1 cellular context compared by ENCODE assay signal in genomic region chr1:247639381-247639981, GRCh38.
TF ChIP-seq lines count a peak whose summit lies in the region.

No MANE protein-coding gene starts in this region.

TF ChIP-seq in K562, 482 proteins besides CTCF, POLR2A, EP300 and RAD21 (continued from another document and continues in another):
- TF ChIP-seq PATZ1 (CRISPR knock-in tag; IDR thresholded peaks at IDR 0.05; ENCODE audit: borderline replicate concordance) (no peak), ILK (tag; IDR thresholded peaks at IDR 0.05; ENCODE audit: borderline replicate concordance, low read depth) (no peak), JUN (IDR thresholded peaks at IDR 0.05; ENCODE audit: borderline replicate concordance, low read depth, low read length) (no peak), JUN (CRISPR knock-in tag; IDR thresholded peaks at IDR 0.05; ENCODE audit: borderline replicate concordance) (no peak), ILF3 (IDR thresholded peaks at IDR 0.05; ENCODE audit: borderline replicate concordance) (no peak), ZNF696 (CRISPR knock-in tag; conservative IDR thresholded peaks at IDR 0.05) (no peak), CBFB (CRISPR knock-in tag; IDR thresholded peaks at IDR 0.05) (no peak), ZNF133 (CRISPR knock-in tag; IDR thresholded peaks at IDR 0.05) (no peak), WHSC1 (IDR thresholded peaks at IDR 0.05; ENCODE audit: low read length) (no peak), BDP1 (IDR thresholded peaks at IDR 0.05; ENCODE audit: insufficient read depth, insufficient read length) (no peak), BRD4 (IDR thresholded peaks at IDR 0.05) (no peak), BRD9 (IDR thresholded peaks at IDR 0.05; ENCODE audit: low read depth, partially characterized antibody) (no peak), NKRF (IDR thresholded peaks at IDR 0.05; ENCODE audit: borderline replicate concordance) (no peak), L3MBTL2 (IDR thresholded peaks at IDR 0.05) (peak; percentile 96), E2F4 (CRISPR knock-in tag; IDR thresholded peaks at IDR 0.05; ENCODE audit: low read depth) (no peak), MAZ (CRISPR knock-in tag; conservative IDR thresholded peaks at IDR 0.05 in 1 of 2, IDR thresholded peaks at IDR 0.05 in 1 of 2) (peak; percentile 50 to 83), ZNF592 (IDR thresholded peaks at IDR 0.05) (no peak), THRAP3 (IDR thresholded peaks at IDR 0.05; ENCODE audit: borderline replicate concordance) (no peak), ZNF511 (CRISPR knock-in tag; IDR thresholded peaks at IDR 0.05) (0 out of 2 replicates have a peak, but pooled peaks have one; percentile 25), E2F6 (IDR thresholded peaks at IDR 0.05; ENCODE audit: borderline replicate concordance in 1 of 2, extremely low read depth in 1 of 2, insufficient read depth in 1 of 2, insufficient read length in 1 of 2, low read depth in 1 of 2, low read length in 1 of 2, poor library complexity in 1 of 2, severe bottlenecking in 1 of 2) (peak; percentile 92 to 98), YY1 (IDR thresholded peaks at IDR 0.05; ENCODE audit: borderline replicate concordance in 1 of 3, control insufficient read depth in 1 of 3, extremely low read depth in 1 of 3, insufficient read depth in 3 of 3, insufficient read length in 1 of 3, insufficient replicate concordance in 2 of 3, low read depth in 1 of 3, low read length in 2 of 3) (no peak), FOXK2 (conservative IDR thresholded peaks at IDR 0.05 in 1 of 2, IDR thresholded peaks at IDR 0.05 in 1 of 2; ENCODE audit: low read depth in 2 of 2) (no peak), ZNF436 (CRISPR knock-in tag; IDR thresholded peaks at IDR 0.05) (no peak), HNRNPLL (IDR thresholded peaks at IDR 0.05; ENCODE audit: low read depth, low read length, poor library complexity, severe bottlenecking) (peak; percentile 41), HOXB6 (CRISPR knock-in tag; IDR thresholded peaks at IDR 0.05; ENCODE audit: borderline replicate concordance) (no peak), KLF6 (CRISPR knock-in tag; IDR thresholded peaks at IDR 0.05; ENCODE audit: borderline replicate concordance) (no peak), ZNF583 (CRISPR knock-in tag; IDR thresholded peaks at IDR 0.05) (0 out of 2 replicates have a peak, but pooled peaks have one; percentile 48), REST (CRISPR knock-in tag; IDR thresholded peaks at IDR 0.05; ENCODE audit: low read depth) (0 out of 2 replicates have a peak, but pooled peaks have one; percentile 65), HNRNPH1 (optimal IDR thresholded peaks at IDR 0.05; ENCODE audit: low read depth, low read length) (no peak), ZBTB17 (CRISPR knock-in tag; IDR thresholded peaks at IDR 0.05) (peak; percentile 80; the same call in 1 of the 2 replicates), RBFOX2 (IDR thresholded peaks at IDR 0.05; ENCODE audit: low read depth, low read length) (peak; percentile 51), E2F1 (CRISPR knock-in tag; IDR thresholded peaks at IDR 0.05) (peak; percentile 48; the same call in 1 of the 2 replicates), ZBTB9 (CRISPR knock-in tag; IDR thresholded peaks at IDR 0.05) (peak; percentile 86; the same call in 1 of the 2 replicates), POLR2G (IDR thresholded peaks at IDR 0.05; ENCODE audit: low read depth, low read length) (peak; percentile 64), RNF2 (IDR thresholded peaks at IDR 0.05) (peak; percentile 27; the same call in 1 of the 2 replicates), SUPT5H (IDR thresholded peaks at IDR 0.05) (no peak), ARID3A (IDR thresholded peaks at IDR 0.05; ENCODE audit: borderline replicate concordance, low read depth, low read length) (no peak), NRF1 (conservative IDR thresholded peaks at IDR 0.05 in 1 of 2, IDR thresholded peaks at IDR 0.05 in 1 of 2) (peak; percentile 89 to 91), ZNF77 (CRISPR knock-in tag; IDR thresholded peaks at IDR 0.05) (0 out of 2 replicates have a peak, but pooled peaks have one; percentile 22), MCM3 (IDR thresholded peaks at IDR 0.05) (no peak), POLR2B (IDR thresholded peaks at IDR 0.05; ENCODE audit: low read depth, partially characterized antibody) (no peak), CHCHD3 (CRISPR knock-in tag; IDR thresholded peaks at IDR 0.05) (no peak), ZNF766 (CRISPR knock-in tag; conservative IDR thresholded peaks at IDR 0.05) (no peak)
